7 cellular contexts compared by ENCODE assay signal in genomic region chr1:26799479-26800133, GRCh38. TPM values are rescaled to one million over a fixed set of nuclear protein-coding genes. Genes with fewer than 3 reads are reported as not detected.
DNase-seq lines count a peak whose midpoint lies in the region; ATAC-seq, FAIRE-seq and TF ChIP-seq lines count a peak whose summit lies in the region.

No MANE protein-coding gene starts in this region.

- no peaks in the 10 kb centered on the region for H3K9me3 Mint-ChIP-seq in mesothelial cell of epicardium

- peak overlapping the region; percentile 92 for H3K27ac Mint-ChIP-seq in mesothelial cell of epicardium

- peaks cover 0 to 11% of the 10 kb centered on the region in 2 experiments; a peak in 2 of 3 replicates for H3K36me3 ChIP-seq in HEK293 (ENCODE audit: control insufficient read depth in 2 of 2, insufficient read depth in 1 of 2, low read length in 2 of 2)

- peak; percentile 86 for ATAC-seq in SK-N-SH treated with all-trans-retinoic acid at 6 μM for 48 hours
- no peak for ATAC-seq in HG03342 (IDR thresholded peaks at IDR 0.05; ENCODE audit: unreplicated experiment)

- POLR2A ChIA-PET in HEK293 (lab: Yijun Ruan, JAX): interaction anchor here (1.1 to 1.6 kb wide), 3 partner anchors 12 to 101 kb away, joined by 3 to 7 read pairs (median 4); partner anchors contain the start of gene PIGV

- peaks cover 6% of the 10 kb centered on the region for H3K36me3 Mint-ChIP-seq in mesothelial cell of epicardium

- FAIRE-seq in urothelium cell line (lab: Jason Lieb, UNC): no peak

- no peaks in the 10 kb centered on the region for H3K27me3 Mint-ChIP-seq in mesothelial cell of epicardium (ENCODE audit: low read depth)

- peaks cover 16% of the 10 kb centered on the region for H3K4me1 Mint-ChIP-seq in mesothelial cell of epicardium

- no peaks in the 10 kb centered on the region for H3K9me3 ChIP-seq in HEK293 (ENCODE audit: control insufficient read depth, insufficient read depth, low read depth, low read length)

- no peak overlapping the region for H3K27ac ChIP-seq in HEK293 (ENCODE audit: extremely low read depth, low read depth, low read length)

- CTCF ChIA-PET in HEK293 (lab: Yijun Ruan, JAX): interaction anchor here (0.9 to 7.7 kb wide), 7 partner anchors 11 to 215 kb away, joined by 3 to 54 read pairs (median 5); no protein-coding TSS in a partner anchor

- H3K4me3 Mint-ChIP-seq in mesothelial cell of epicardium: no peak overlapping the region

- peaks cover 3% of the 10 kb centered on the region; the same call in 1 of the 2 replicates for H3K4me1 ChIP-seq in HEK293 (ENCODE audit: control insufficient read depth, insufficient read depth, low read length)

- no peak overlapping the region for H3K4me3 ChIP-seq in HEK293 (ENCODE audit: low read depth, low read length)

- TF ChIP-seq CTCF in HEK293 (tag by site-specific recombination; IDR thresholded peaks at IDR 0.05) (no peak; the same call in 1 of the 2 replicates), mesothelial cell of epicardium (IDR thresholded peaks at IDR 0.05; ENCODE audit: unreplicated experiment) (no peak)

- DNase-seq in dermis blood vessel endothelial cell (peak; percentile 60), mesothelial cell of epicardium (ENCODE audit: low spot score in 2 of 2, unreplicated experiment in 2 of 2) (no peak), urothelium cell line (ENCODE audit: low spot score) (peak; percentile 67)
- DNase-seq in activated CD4-positive, CD25-positive, alpha-beta regulatory T cell treated with anti-CD3 and anti-CD28 coated beads, Interleukin-2, amount 50 U/mL, for 72 hours: no peak

TF ChIP-seq in HEK293, 187 proteins besides CTCF, POLR2A, EP300 and RAD21 (continues in another document):
- TF ChIP-seq OVOL3 (tag by site-specific recombination; IDR thresholded peaks at IDR 0.05): no peak
- TF ChIP-seq ZNF664 (tag by site-specific recombination; IDR thresholded peaks at IDR 0.05): no peak
- TF ChIP-seq ZSCAN16 (tag by site-specific recombination; IDR thresholded peaks at IDR 0.05): no peak
- TF ChIP-seq, protein P1, sequence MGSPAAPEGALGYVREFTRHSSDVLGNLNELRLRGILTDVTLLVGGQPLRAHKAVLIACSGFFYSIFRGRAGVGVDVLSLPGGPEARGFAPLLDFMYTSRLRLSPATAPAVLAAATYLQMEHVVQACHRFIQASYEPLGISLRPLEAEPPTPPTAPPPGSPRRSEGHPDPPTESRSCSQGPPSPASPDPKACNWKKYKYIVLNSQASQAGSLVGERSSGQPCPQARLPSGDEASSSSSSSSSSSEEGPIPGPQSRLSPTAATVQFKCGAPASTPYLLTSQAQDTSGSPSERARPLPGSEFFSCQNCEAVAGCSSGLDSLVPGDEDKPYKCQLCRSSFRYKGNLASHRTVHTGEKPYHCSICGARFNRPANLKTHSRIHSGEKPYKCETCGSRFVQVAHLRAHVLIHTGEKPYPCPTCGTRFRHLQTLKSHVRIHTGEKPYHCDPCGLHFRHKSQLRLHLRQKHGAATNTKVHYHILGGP (tag by site-specific recombination; IDR thresholded peaks at IDR 0.05): no peak
- TF ChIP-seq, protein P2, sequence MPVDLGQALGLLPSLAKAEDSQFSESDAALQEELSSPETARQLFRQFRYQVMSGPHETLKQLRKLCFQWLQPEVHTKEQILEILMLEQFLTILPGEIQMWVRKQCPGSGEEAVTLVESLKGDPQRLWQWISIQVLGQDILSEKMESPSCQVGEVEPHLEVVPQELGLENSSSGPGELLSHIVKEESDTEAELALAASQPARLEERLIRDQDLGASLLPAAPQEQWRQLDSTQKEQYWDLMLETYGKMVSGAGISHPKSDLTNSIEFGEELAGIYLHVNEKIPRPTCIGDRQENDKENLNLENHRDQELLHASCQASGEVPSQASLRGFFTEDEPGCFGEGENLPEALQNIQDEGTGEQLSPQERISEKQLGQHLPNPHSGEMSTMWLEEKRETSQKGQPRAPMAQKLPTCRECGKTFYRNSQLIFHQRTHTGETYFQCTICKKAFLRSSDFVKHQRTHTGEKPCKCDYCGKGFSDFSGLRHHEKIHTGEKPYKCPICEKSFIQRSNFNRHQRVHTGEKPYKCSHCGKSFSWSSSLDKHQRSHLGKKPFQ (tag by site-specific recombination; IDR thresholded peaks at IDR 0.05): no peak
- TF ChIP-seq MYNN (tag by site-specific recombination; IDR thresholded peaks at IDR 0.05; ENCODE audit: borderline replicate concordance): no peak
- no peak for TF ChIP-seq ZSCAN23 (tag by site-specific recombination; IDR thresholded peaks at IDR 0.05)
- TF ChIP-seq ZNF433 (tag by site-specific recombination; IDR thresholded peaks at IDR 0.05; ENCODE audit: low read depth): no peak
- no peak for TF ChIP-seq HOXA7 (CRISPR knock-in tag; IDR thresholded peaks at IDR 0.05; ENCODE audit: borderline replicate concordance)
- TF ChIP-seq, protein P3, sequence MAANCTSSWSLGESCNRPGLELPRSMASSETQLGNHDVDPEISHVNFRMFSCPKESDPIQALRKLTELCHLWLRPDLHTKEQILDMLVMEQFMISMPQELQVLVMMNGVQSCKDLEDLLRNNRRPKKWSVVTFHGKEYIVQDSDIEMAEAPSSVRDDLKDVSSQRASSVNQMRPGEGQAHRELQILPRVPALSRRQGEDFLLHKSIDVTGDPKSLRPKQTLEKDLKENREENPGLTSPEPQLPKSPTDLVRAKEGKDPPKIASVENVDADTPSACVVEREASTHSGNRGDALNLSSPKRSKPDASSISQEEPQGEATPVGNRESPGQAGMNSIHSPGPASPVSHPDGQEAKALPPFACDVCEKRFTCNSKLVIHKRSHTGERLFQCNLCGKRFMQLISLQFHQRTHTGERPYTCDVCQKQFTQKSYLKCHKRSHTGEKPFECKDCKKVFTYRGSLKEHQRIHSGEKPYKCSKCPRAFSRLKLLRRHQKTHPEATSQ (tag by site-specific recombination; IDR thresholded peaks at IDR 0.05): no peak

TF ChIP-seq in SK-N-SH treated with all-trans-retinoic acid at 6 μM for 48 hours, 23 proteins besides CTCF, POLR2A, EP300 and RAD21:
- TF ChIP-seq SNAI2 (CRISPR knock-in tag; IDR thresholded peaks at IDR 0.05) (no peak), CSDC2 (CRISPR knock-in tag; IDR thresholded peaks at IDR 0.05) (no peak), ZNF8 (CRISPR knock-in tag; IDR thresholded peaks at IDR 0.05) (no peak), ISL1 (CRISPR knock-in tag; IDR thresholded peaks at IDR 0.05) (peak; percentile 13; the same call in 1 of the 2 replicates), ZNF70 (CRISPR knock-in tag; IDR thresholded peaks at IDR 0.05) (no peak), POU6F1 (CRISPR knock-in tag; IDR thresholded peaks at IDR 0.05; ENCODE audit: borderline replicate concordance, low read depth) (no peak), TCF4 (CRISPR knock-in tag; IDR thresholded peaks at IDR 0.05; ENCODE audit: borderline replicate concordance) (no peak)

RNA-seq across cellular contexts. Expression of gene PIGV, which starts 11.9 kb away (rescaled TPM):
- total RNA-seq in dermis blood vessel endothelial cell (9.4 and 10.1 TPM in 2 replicates), mesothelial cell of epicardium (10.7 to 14.0 TPM (median 13.1 TPM) in 3 replicates)

RNA-seq across cellular contexts. Expression of gene ZDHHC18, which starts 26.9 kb away (rescaled TPM):
- total RNA-seq in dermis blood vessel endothelial cell (6.8 and 9.2 TPM in 2 replicates), mesothelial cell of epicardium (25.8 to 28.8 TPM (median 28.4 TPM) in 3 replicates)

Comparison
In these comparisons a context has a peak if more than half of its experiments do, and no peak if none do; other contexts are left out.
1. DNase-seq: peak in dermis blood vessel endothelial cell (single experiment) and urothelium cell line (single experiment); none in mesothelial cell of epicardium (0 of 2) and activated CD4-positive, CD25-positive, alpha-beta regulatory T cell treated with anti-CD3 and anti-CD28 coated beads, Interleukin-2, amount 50 U/mL, for 72 hours (single experiment).